In genomic region chr4:117661673-117662072, GRCh38 we compare ENCODE assay signal across 21 cellular contexts.
"Had no signal": no experiment of that assay in that cellular context is flagged by ENCODE, and none has a peak within 500 bp of the region (broad histone marks: within the 10 kb centered on the region; RNA-seq: fewer than 3 reads in every experiment).

No MANE protein-coding gene starts in this region.

- H3K36me3 ChIP-seq: colonic mucosa, esophagus muscularis mucosa, gastroesophageal sphincter, heart left ventricle, left lung had no signal

- H3K9me3 ChIP-seq: colonic mucosa, esophagus muscularis mucosa, gastroesophageal sphincter, heart left ventricle, left lung had no signal

- ATAC-seq: foreskin keratinocyte; gastroesophageal sphincter; heart left ventricle; left lung; left ventricle myocardium superior; naive thymus-derived CD4-positive, alpha-beta T cell had no signal

- H3K4me1 ChIP-seq: colonic mucosa, esophagus muscularis mucosa, foreskin keratinocyte, gastroesophageal sphincter, heart left ventricle, left lung had no signal

- H3K4me3 ChIP-seq: colonic mucosa, esophagus muscularis mucosa, gastroesophageal sphincter, heart left ventricle, hepatocyte, left lung, lung had no signal

- DNase-seq: colonic mucosa; cortex of kidney; effector memory CD4-positive, alpha-beta T cell; foreskin keratinocyte; heart left ventricle; hypothalamus; immature natural killer cell; islet precursor cell; kidney; kidney glomerular epithelial cell; left lung; left ventricle myocardium superior; mammary epithelial cell; mesendoderm; naive thymus-derived CD4-positive, alpha-beta T cell had no signal

- FAIRE-seq: endothelial cell of umbilical vein, frontal cortex had no signal
